8 cellular contexts compared by ENCODE assay signal in the genomic region with DNA sequence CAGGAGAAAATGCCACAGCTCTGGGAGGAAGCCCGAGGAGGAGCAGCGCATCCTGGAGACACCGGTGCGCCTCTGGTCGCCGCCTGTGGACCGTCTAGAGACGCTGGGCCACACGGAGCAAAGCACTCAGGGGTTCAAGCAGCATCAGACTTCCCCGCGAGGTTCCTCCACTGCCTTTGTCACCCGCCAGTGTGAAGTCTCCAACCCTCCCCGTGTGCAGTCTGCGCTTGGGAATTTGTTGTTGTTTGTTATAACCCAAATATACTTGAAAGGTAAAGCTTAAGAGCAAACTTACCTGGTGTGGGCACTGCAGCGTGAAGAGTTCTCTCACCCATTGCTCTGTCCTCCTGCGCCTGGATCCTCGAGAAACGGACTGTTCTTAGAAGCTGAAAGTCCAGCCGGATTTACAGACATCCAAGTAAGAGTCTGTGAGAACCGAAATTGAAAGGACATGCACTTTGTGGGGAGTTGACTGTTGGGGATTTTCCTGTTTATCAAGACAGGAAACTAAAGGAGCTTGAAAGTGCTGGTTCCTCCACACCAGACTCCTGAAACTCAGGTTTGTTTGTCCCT.
DNase-seq lines count a peak whose midpoint lies in the region; ATAC-seq and TF ChIP-seq lines count a peak whose summit lies in the region.

A gene with protein sequence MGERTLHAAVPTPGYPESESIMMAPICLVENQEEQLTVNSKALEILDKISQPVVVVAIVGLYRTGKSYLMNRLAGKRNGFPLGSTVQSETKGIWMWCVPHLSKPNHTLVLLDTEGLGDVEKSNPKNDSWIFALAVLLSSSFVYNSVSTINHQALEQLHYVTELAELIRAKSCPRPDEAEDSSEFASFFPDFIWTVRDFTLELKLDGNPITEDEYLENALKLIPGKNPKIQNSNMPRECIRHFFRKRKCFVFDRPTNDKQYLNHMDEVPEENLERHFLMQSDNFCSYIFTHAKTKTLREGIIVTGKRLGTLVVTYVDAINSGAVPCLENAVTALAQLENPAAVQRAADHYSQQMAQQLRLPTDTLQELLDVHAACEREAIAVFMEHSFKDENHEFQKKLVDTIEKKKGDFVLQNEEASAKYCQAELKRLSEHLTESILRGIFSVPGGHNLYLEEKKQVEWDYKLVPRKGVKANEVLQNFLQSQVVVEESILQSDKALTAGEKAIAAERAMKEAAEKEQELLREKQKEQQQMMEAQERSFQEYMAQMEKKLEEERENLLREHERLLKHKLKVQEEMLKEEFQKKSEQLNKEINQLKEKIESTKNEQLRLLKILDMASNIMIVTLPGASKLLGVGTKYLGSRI (minus strand): TSS at position 443 of the 573 bp plus-strand sequence. CDS start 108 bp downstream, at position 335.

- H3K4me3 Mint-ChIP-seq in central memory CD8-positive, alpha-beta T cell, result peak within 1 kb of the TSS; percentile 91

- H3K4me1 Mint-ChIP-seq in central memory CD8-positive, alpha-beta T cell, result peaks cover 61% of the 10 kb centered on the region

- peak; percentile 48 for ATAC-seq in HG03108 (IDR thresholded peaks at IDR 0.05; ENCODE audit: unreplicated experiment)
- peak; percentile 19 to 39 for ATAC-seq in activated CD4-positive, CD25-positive, alpha-beta regulatory T cell treated with anti-CD3 and anti-CD28 coated beads, Interleukin-2, amount 50 U/mL, for 24 hours
- ATAC-seq in central memory CD8-positive, alpha-beta T cell (replicated peaks; ENCODE audit: extremely low read depth, poor library complexity, severe bottlenecking), result peak; percentile 57

- no peaks in the 10 kb centered on the region for H3K9me3 Mint-ChIP-seq in central memory CD8-positive, alpha-beta T cell

- in situ Hi-C loops in GM18951 (cut with MboI; ENCODE audit: low sequenced_read_pairs, unreplicated experiment), result no loop called here

- TF ChIP-seq POLR2A in GM18951 (IDR thresholded peaks at IDR 0.05; ENCODE audit: extremely low read depth, insufficient read depth, insufficient read length), result peak; percentile 37

- H3K27ac Mint-ChIP-seq in central memory CD8-positive, alpha-beta T cell (ENCODE audit: low read depth), result peak within 1 kb of the TSS; percentile 96

- peaks cover 37% of the 10 kb centered on the region for H3K36me3 Mint-ChIP-seq in central memory CD8-positive, alpha-beta T cell (ENCODE audit: insufficient read depth)

- DNase-seq in central memory CD8-positive, alpha-beta T cell (ENCODE audit: low spot score in 2 of 2), result peak in 1 of 2 donors; percentile 13
- DNase-seq in medulla oblongata (ENCODE audit: extremely low spot score), result peak; percentile 75
- DNase-seq in stimulated activated CD8-positive, alpha-beta memory T cell treated with anti-CD3 and anti-CD28 coated beads, Interleukin-15, amount 100 ng/mL, for 48 hours (ENCODE audit: low read depth in 2 of 2), result peak; percentile 10 to 14
- no peak for DNase-seq in HuH-7.5 (ENCODE audit: low spot score)
- no peak for DNase-seq in Kasumi-1 (lab: John Stamatoyannopoulos, UW)

- no peaks in the 10 kb centered on the region for H3K27me3 Mint-ChIP-seq in central memory CD8-positive, alpha-beta T cell

Comparison
In these comparisons a context has a peak if more than half of its experiments do, and no peak if none do; other contexts are left out.
1. DNase-seq: peak in medulla oblongata (single experiment) and stimulated activated CD8-positive, alpha-beta memory T cell treated with anti-CD3 and anti-CD28 coated beads, Interleukin-15, amount 100 ng/mL, for 48 hours (2 of 2); none in HuH-7.5 (single experiment) and Kasumi-1 (0 of 2).
2. Peak in every context shown above with its lines, with median percentiles within 50 percentile points of each other: ATAC-seq.